35 cellular contexts compared by ENCODE assay signal in the genomic region with DNA sequence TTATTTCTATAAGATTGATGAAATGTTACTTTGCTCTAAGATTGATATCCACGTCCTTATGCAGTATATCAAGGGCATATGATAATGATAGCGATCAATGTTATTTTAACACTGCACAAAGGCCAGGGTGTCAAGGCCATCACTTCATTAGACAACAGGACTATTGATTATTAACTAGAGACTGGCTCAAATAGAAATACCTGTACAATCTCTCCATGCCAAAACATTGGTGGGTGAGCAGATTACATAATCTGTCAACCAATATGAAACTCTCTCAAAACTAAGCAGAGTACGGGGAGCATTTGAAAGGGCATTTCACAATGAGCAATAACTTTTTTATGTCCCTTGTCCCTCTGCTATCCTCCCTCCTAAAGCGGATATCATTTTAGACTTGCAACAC.
"Had no signal": no experiment of that assay in that cellular context is flagged by ENCODE, and none has a peak within 500 bp of the region (broad histone marks: within the 10 kb centered on the region; RNA-seq: fewer than 3 reads in every experiment).

No MANE protein-coding gene starts in this region.

- DNase-seq: activated B cell treated with CpG ODN at 0.5 μM for 24 hours; activated CD4-positive, alpha-beta memory T cell treated with anti-CD3 and anti-CD28 coated beads for 36 hours; activated CD4-positive, alpha-beta T cell treated with anti-CD3 and anti-CD28 coated beads for 4 hours; activated CD4-positive, alpha-beta T cell treated with anti-CD3 and anti-CD28 coated beads, Interleukin-2, amount 10 ng/mL, durations not matched to agents 24 days and 14 days; activated CD4-positive, alpha-beta T cell treated with anti-CD3 and anti-CD28 coated beads, Interleukin-2, amount 50 U/mL, for 1 hour; activated CD4-positive, alpha-beta T cell treated with anti-CD3 and anti-CD28 coated beads, Interleukin-2, amount 50 U/mL, for 4 hours; activated CD4-positive, CD25-positive, alpha-beta regulatory T cell treated with anti-CD3 and anti-CD28 coated beads, Interleukin-2, amount 50 U/mL, for 72 hours; activated CD8-positive, alpha-beta memory T cell treated with anti-CD3 and anti-CD28 coated beads, Interleukin-2, amount 50 U/mL, for 4 hours; activated CD8-positive, alpha-beta T cell treated with anti-CD3 and anti-CD28 coated beads for 36 hours; activated effector memory CD4-positive, alpha-beta T cell treated with Interleukin-2 at 50 U/mL for 16 hours; activated gamma-delta T cell; activated naive CD4-positive, alpha-beta T cell treated with anti-CD3 and anti-CD28 coated beads, Interleukin-2, amount 10 ng/mL, durations not matched to agents 7 days and 5 days; activated naive CD4-positive, alpha-beta T cell treated with Interleukin-2 at 50 U/mL for 16 hours; activated naive CD8-positive, alpha-beta T cell treated with anti-CD3 and anti-CD28 coated beads, Interleukin-2, amount 10 ng/mL, durations not matched to agents 7 days and 5 days; activated naive CD8-positive, alpha-beta T cell treated with anti-CD3 and anti-CD28 coated beads, Interleukin-2, amount 50 U/mL, for 24 hours; activated T-cell treated with anti-CD3 and anti-CD28 coated beads for 4 hours; activated T-cell treated with anti-CD3 and anti-CD28 coated beads, Interleukin-2, amount 50 U/mL, for 1 hour; activated T-cell treated with anti-CD3 and anti-CD28 coated beads, Interleukin-2, amount 50 U/mL, for 48 hours; amygdala; anterior cingulate cortex; caudate nucleus; cerebellar nuclear complex; T-helper 1 cell; T-helper 2 cell; T-helper 9 cell had no signal

- H3K4me3 Mint-ChIP-seq: activated B cell treated with CpG ODN at 0.5 μM for 24 hours; activated CD4-positive, alpha-beta memory T cell treated with anti-CD3 and anti-CD28 coated beads for 36 hours; activated CD4-positive, alpha-beta T cell treated with anti-CD3 and anti-CD28 coated beads, Interleukin-2, amount 10 ng/mL, durations not matched to agents 24 days and 14 days; activated CD8-positive, alpha-beta T cell treated with anti-CD3 and anti-CD28 coated beads for 36 hours; activated naive CD4-positive, alpha-beta T cell treated with anti-CD3 and anti-CD28 coated beads, Interleukin-2, amount 10 ng/mL, durations not matched to agents 7 days and 5 days; activated naive CD4-positive, alpha-beta T cell treated with anti-CD3 and anti-CD28 coated beads, Interleukin-2, amount 50 U/mL, for 24 hours; activated naive CD8-positive, alpha-beta T cell; activated naive CD8-positive, alpha-beta T cell treated with anti-CD3 and anti-CD28 coated beads, Interleukin-2, amount 10 ng/mL, durations not matched to agents 7 days and 5 days; activated naive CD8-positive, alpha-beta T cell treated with anti-CD3 and anti-CD28 coated beads, Interleukin-2, amount 50 U/mL, for 24 hours; brain; central memory CD8-positive, alpha-beta T cell; T-helper 1 cell treated with Interleukin-12 subunit alpha and Interleukin-12 subunit beta and Interleukin-4 antibody, amounts not matched to agents 30 μg/mL and 1 μg/mL, for 36 hours; T-helper 2 cell treated with Interferon-gamma antibody and Interleukin-4, amounts not matched to agents 5 μg/mL and 100 μg/mL, for 36 hours had no signal

- H3K4me1 ChIP-seq: ascending aorta had no signal

- H3K4me3 ChIP-seq: ascending aorta, cardiac muscle cell had no signal

- ATAC-seq: activated CD8-positive, alpha-beta T cell treated with anti-CD3 and anti-CD28 coated beads for 36 hours; activated naive CD8-positive, alpha-beta T cell treated with anti-CD3 and anti-CD28 coated beads, Interleukin-2, amount 50 U/mL, for 24 hours had no signal

- H3K27ac ChIP-seq: ascending aorta, cardiac muscle cell, VCaP had no signal

- H3K36me3 Mint-ChIP-seq: activated CD4-positive, alpha-beta memory T cell treated with anti-CD3 and anti-CD28 coated beads for 36 hours; activated naive CD4-positive, alpha-beta T cell treated with anti-CD3 and anti-CD28 coated beads, Interleukin-2, amount 10 ng/mL, durations not matched to agents 7 days and 5 days; activated naive CD4-positive, alpha-beta T cell treated with anti-CD3 and anti-CD28 coated beads, Interleukin-2, amount 50 U/mL, for 24 hours; activated naive CD8-positive, alpha-beta T cell; activated naive CD8-positive, alpha-beta T cell treated with anti-CD3 and anti-CD28 coated beads, Interleukin-2, amount 10 ng/mL, durations not matched to agents 7 days and 5 days; brain had no signal

- H3K9me3 Mint-ChIP-seq: activated B cell treated with CpG ODN at 0.5 μM for 24 hours; activated CD4-positive, alpha-beta memory T cell treated with anti-CD3 and anti-CD28 coated beads for 36 hours; activated CD4-positive, alpha-beta T cell treated with anti-CD3 and anti-CD28 coated beads, Interleukin-2, amount 10 ng/mL, durations not matched to agents 24 days and 14 days; activated CD8-positive, alpha-beta T cell treated with anti-CD3 and anti-CD28 coated beads for 36 hours; activated naive CD4-positive, alpha-beta T cell treated with anti-CD3 and anti-CD28 coated beads, Interleukin-2, amount 10 ng/mL, durations not matched to agents 7 days and 5 days; activated naive CD4-positive, alpha-beta T cell treated with anti-CD3 and anti-CD28 coated beads, Interleukin-2, amount 50 U/mL, for 24 hours; activated naive CD8-positive, alpha-beta T cell treated with anti-CD3 and anti-CD28 coated beads, Interleukin-2, amount 10 ng/mL, durations not matched to agents 7 days and 5 days; activated naive CD8-positive, alpha-beta T cell treated with anti-CD3 and anti-CD28 coated beads, Interleukin-2, amount 50 U/mL, for 24 hours; activated T-helper 2 cell treated with anti-CD3 and anti-CD28 coated beads, Interferon-gamma antibody, Interleukin-2, Interleukin-4, amounts not matched to agents 10 μg/mL and 5 μg/mL and 100 μg/mL, durations not matched to agents 14 hours and 24 hours and 36 hours; brain; T-helper 1 cell treated with Interleukin-12 subunit alpha and Interleukin-12 subunit beta and Interleukin-4 antibody, amounts not matched to agents 30 μg/mL and 1 μg/mL, for 36 hours; T-helper 2 cell treated with Interferon-gamma antibody and Interleukin-4, amounts not matched to agents 5 μg/mL and 100 μg/mL, for 36 hours had no signal

- H3K9me3 ChIP-seq: ascending aorta had no signal

- H3K27me3 ChIP-seq: ascending aorta, cardiac muscle cell had no signal

- H3K27me3 Mint-ChIP-seq: activated CD4-positive, alpha-beta T cell treated with anti-CD3 and anti-CD28 coated beads, Interleukin-2, amount 10 ng/mL, durations not matched to agents 24 days and 14 days; activated naive CD4-positive, alpha-beta T cell treated with anti-CD3 and anti-CD28 coated beads, Interleukin-2, amount 10 ng/mL, durations not matched to agents 7 days and 5 days; activated naive CD4-positive, alpha-beta T cell treated with anti-CD3 and anti-CD28 coated beads, Interleukin-2, amount 50 U/mL, for 24 hours; activated naive CD8-positive, alpha-beta T cell; activated naive CD8-positive, alpha-beta T cell treated with anti-CD3 and anti-CD28 coated beads, Interleukin-2, amount 50 U/mL, for 24 hours; central memory CD8-positive, alpha-beta T cell had no signal

- H3K36me3 ChIP-seq: ascending aorta, cardiac muscle cell had no signal

- H3K4me1 Mint-ChIP-seq: activated B cell treated with CpG ODN at 0.5 μM for 24 hours; activated CD4-positive, alpha-beta T cell treated with anti-CD3 and anti-CD28 coated beads, Interleukin-2, amount 10 ng/mL, durations not matched to agents 24 days and 14 days; activated naive CD4-positive, alpha-beta T cell treated with anti-CD3 and anti-CD28 coated beads, Interleukin-2, amount 10 ng/mL, durations not matched to agents 7 days and 5 days; activated naive CD4-positive, alpha-beta T cell treated with anti-CD3 and anti-CD28 coated beads, Interleukin-2, amount 50 U/mL, for 24 hours; activated naive CD8-positive, alpha-beta T cell treated with anti-CD3 and anti-CD28 coated beads, Interleukin-2, amount 10 ng/mL, durations not matched to agents 7 days and 5 days; activated naive CD8-positive, alpha-beta T cell treated with anti-CD3 and anti-CD28 coated beads, Interleukin-2, amount 50 U/mL, for 24 hours; brain; central memory CD8-positive, alpha-beta T cell had no signal
